ENCODE assay signal across 1 cellular context in the genomic region with DNA sequence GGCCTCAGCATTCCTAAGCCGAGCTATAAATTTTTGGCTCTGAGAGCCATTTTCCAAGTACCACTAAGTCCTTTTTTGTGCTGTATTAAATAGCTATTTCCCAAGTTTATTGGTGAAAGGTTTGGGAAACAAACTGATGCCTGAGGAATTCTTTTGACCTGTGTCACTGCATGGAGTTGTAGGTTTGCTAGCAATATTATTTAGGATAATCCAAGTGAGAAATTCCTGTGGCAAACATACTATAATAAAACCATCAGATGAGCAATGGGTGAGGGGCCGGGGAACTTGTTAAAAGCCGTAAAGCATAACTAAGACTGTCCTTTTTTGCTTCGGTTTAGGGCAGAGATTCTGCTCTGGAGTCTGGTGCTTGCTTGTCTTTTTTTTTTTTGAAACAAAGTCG.
TF ChIP-seq lines count a peak whose summit lies in the region.

No MANE protein-coding gene starts in this region.

TF ChIP-seq in HepG2, 621 proteins besides CTCF, POLR2A, EP300 and RAD21 (continued from another document):
- TF ChIP-seq, protein P1, sequence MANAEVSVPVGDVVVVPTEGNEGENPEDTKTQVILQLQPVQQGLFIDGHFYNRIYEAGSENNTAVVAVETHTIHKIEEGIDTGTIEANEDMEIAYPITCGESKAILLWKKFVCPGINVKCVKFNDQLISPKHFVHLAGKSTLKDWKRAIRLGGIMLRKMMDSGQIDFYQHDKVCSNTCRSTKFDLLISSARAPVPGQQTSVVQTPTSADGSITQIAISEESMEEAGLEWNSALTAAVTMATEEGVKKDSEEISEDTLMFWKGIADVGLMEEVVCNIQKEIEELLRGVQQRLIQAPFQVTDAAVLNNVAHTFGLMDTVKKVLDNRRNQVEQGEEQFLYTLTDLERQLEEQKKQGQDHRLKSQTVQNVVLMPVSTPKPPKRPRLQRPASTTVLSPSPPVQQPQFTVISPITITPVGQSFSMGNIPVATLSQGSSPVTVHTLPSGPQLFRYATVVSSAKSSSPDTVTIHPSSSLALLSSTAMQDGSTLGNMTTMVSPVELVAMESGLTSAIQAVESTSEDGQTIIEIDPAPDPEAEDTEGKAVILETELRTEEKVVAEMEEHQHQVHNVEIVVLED (CRISPR knock-in tag; IDR thresholded peaks at IDR 0.05; ENCODE audit: borderline replicate concordance), result no peak
- TF ChIP-seq TBP (CRISPR knock-in tag; IDR thresholded peaks at IDR 0.05), result no peak
- TF ChIP-seq, protein P2, sequence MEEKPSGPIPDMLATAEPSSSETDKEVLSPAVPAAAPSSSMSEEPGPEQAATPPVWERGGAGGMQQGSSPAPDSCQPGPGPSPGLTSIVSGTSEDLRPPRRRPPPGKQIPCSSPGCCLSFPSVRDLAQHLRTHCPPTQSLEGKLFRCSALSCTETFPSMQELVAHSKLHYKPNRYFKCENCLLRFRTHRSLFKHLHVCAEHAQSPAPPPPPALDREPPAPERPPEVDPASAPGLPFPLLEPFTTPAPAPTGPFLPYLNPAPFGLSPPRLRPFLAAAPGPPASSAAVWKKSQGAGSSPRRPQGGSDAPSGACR (CRISPR knock-in tag; IDR thresholded peaks at IDR 0.05), result no peak
- TF ChIP-seq TCF7 (IDR thresholded peaks at IDR 0.05; ENCODE audit: low read depth), result no peak
- TF ChIP-seq, protein P3, sequence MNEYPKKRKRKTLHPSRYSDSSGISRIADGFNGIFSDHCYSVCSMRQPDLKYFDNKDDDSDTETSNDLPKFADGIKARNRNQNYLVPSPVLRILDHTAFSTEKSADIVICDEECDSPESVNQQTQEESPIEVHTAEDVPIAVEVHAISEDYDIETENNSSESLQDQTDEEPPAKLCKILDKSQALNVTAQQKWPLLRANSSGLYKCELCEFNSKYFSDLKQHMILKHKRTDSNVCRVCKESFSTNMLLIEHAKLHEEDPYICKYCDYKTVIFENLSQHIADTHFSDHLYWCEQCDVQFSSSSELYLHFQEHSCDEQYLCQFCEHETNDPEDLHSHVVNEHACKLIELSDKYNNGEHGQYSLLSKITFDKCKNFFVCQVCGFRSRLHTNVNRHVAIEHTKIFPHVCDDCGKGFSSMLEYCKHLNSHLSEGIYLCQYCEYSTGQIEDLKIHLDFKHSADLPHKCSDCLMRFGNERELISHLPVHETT (CRISPR knock-in tag; conservative IDR thresholded peaks at IDR 0.05), result no peak
- TF ChIP-seq, protein P4, sequence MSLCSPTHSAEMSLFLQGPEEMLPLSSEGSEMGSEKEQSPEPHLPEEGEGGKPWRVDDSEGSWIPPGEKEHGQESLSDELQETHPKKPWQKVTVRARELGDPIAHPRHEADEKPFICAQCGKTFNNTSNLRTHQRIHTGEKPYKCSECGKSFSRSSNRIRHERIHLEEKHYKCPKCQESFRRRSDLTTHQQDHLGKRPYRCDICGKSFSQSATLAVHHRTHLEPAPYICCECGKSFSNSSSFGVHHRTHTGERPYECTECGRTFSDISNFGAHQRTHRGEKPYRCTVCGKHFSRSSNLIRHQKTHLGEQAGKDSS (CRISPR knock-in tag; IDR thresholded peaks at IDR 0.05; ENCODE audit: borderline replicate concordance, low read depth), result no peak
- TF ChIP-seq ZNF160 (CRISPR knock-in tag; IDR thresholded peaks at IDR 0.05), result no peak
- TF ChIP-seq, protein P5, sequence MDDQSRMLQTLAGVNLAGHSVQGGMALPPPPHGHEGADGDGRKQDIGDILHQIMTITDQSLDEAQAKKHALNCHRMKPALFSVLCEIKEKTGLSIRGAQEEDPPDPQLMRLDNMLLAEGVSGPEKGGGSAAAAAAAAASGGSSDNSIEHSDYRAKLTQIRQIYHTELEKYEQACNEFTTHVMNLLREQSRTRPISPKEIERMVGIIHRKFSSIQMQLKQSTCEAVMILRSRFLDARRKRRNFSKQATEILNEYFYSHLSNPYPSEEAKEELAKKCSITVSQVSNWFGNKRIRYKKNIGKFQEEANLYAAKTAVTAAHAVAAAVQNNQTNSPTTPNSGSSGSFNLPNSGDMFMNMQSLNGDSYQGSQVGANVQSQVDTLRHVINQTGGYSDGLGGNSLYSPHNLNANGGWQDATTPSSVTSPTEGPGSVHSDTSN (CRISPR knock-in tag; IDR thresholded peaks at IDR 0.05; ENCODE audit: borderline replicate concordance), result no peak
- TF ChIP-seq NR3C1 (CRISPR knock-in tag; IDR thresholded peaks at IDR 0.05), result no peak
- no peak for TF ChIP-seq FOXP1 (IDR thresholded peaks at IDR 0.05)
- no peak for TF ChIP-seq FOXP1 (CRISPR knock-in tag; IDR thresholded peaks at IDR 0.05)
- TF ChIP-seq AGO1 (IDR thresholded peaks at IDR 0.05; ENCODE audit: low read depth, low read length, poor library complexity, severe bottlenecking), result no peak
- TF ChIP-seq, protein P6, sequence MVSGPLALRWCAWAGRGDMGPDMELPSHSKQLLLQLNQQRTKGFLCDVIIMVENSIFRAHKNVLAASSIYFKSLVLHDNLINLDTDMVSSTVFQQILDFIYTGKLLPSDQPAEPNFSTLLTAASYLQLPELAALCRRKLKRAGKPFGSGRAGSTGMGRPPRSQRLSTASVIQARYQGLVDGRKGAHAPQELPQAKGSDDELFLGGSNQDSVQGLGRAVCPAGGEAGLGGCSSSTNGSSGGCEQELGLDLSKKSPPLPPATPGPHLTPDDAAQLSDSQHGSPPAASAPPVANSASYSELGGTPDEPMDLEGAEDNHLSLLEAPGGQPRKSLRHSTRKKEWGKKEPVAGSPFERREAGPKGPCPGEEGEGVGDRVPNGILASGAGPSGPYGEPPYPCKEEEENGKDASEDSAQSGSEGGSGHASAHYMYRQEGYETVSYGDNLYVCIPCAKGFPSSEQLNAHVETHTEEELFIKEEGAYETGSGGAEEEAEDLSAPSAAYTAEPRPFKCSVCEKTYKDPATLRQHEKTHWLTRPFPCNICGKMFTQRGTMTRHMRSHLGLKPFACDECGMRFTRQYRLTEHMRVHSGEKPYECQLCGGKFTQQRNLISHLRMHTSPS (CRISPR knock-in tag; IDR thresholded peaks at IDR 0.05; ENCODE audit: low read depth), result no peak
- TF ChIP-seq RORA (CRISPR knock-in tag; IDR thresholded peaks at IDR 0.05), result no peak
- no peak for TF ChIP-seq ZNF598 (CRISPR knock-in tag; IDR thresholded peaks at IDR 0.05; ENCODE audit: borderline replicate concordance)
- TF ChIP-seq, protein P7, sequence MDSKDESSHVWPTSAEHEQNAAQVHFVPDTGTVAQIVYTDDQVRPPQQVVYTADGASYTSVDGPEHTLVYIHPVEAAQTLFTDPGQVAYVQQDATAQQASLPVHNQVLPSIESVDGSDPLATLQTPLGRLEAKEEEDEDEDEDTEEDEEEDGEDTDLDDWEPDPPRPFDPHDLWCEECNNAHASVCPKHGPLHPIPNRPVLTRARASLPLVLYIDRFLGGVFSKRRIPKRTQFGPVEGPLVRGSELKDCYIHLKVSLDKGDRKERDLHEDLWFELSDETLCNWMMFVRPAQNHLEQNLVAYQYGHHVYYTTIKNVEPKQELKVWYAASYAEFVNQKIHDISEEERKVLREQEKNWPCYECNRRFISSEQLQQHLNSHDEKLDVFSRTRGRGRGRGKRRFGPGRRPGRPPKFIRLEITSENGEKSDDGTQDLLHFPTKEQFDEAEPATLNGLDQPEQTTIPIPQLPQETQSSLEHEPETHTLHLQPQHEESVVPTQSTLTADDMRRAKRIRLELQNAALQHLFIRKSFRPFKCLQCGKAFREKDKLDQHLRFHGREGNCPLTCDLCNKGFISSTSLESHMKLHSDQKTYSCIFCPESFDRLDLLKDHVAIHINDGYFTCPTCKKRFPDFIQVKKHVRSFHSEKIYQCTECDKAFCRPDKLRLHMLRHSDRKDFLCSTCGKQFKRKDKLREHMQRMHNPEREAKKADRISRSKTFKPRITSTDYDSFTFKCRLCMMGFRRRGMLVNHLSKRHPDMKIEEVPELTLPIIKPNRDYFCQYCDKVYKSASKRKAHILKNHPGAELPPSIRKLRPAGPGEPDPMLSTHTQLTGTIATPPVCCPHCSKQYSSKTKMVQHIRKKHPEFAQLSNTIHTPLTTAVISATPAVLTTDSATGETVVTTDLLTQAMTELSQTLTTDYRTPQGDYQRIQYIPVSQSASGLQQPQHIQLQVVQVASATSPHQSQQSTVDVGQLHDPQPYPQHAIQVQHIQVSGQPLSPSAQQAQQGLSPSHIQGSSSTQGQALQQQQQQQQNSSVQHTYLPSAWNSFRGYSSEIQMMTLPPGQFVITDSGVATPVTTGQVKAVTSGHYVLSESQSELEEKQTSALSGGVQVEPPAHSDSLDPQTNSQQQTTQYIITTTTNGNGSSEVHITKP (CRISPR knock-in tag; IDR thresholded peaks at IDR 0.05; ENCODE audit: low read depth), result no peak
